ENCODE assay signal across 1 cellular context in the genomic region with DNA sequence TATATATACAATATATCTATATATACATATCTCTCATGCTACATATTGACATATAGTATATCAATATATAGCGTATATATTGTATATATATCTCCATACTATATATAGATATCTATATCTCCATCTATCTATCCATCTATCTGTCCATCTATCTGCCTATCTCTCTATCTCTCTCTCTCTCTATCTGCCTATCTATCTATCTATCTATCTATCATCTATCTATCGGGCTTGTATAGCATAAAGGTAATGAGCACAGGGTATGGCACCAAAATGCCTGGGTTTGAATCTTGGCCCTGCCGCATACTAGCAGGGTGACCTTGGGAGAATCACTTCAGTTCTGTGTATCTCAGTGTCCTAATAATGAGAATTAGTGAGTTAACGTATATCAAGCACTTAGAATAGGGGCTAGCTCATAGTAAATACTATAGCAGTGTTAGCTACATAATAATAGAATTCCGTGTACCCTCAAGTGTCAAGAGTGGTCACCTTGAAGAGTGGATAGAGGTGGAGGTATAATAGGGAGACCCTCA.
TF ChIP-seq lines count a peak whose summit lies in the region.

No MANE protein-coding gene starts in this region.

TF ChIP-seq in K562, 482 proteins besides CTCF, POLR2A, EP300 and RAD21:
- TF ChIP-seq XRCC3 (IDR thresholded peaks at IDR 0.05) = 0 out of 2 replicates have a peak, but pooled peaks have one; percentile 12
- no peak for TF ChIP-seq MTA2 (IDR thresholded peaks at IDR 0.05; ENCODE audit: low read depth)
- no peak for TF ChIP-seq GABPA (tag; conservative IDR thresholded peaks at IDR 0.05; ENCODE audit: low read depth)
- no peak for TF ChIP-seq SRSF9 (IDR thresholded peaks at IDR 0.05; ENCODE audit: borderline replicate concordance, low read depth, low read length)
- no peak for TF ChIP-seq ZBTB17 (CRISPR knock-in tag; IDR thresholded peaks at IDR 0.05)
- TF ChIP-seq, protein P1, sequence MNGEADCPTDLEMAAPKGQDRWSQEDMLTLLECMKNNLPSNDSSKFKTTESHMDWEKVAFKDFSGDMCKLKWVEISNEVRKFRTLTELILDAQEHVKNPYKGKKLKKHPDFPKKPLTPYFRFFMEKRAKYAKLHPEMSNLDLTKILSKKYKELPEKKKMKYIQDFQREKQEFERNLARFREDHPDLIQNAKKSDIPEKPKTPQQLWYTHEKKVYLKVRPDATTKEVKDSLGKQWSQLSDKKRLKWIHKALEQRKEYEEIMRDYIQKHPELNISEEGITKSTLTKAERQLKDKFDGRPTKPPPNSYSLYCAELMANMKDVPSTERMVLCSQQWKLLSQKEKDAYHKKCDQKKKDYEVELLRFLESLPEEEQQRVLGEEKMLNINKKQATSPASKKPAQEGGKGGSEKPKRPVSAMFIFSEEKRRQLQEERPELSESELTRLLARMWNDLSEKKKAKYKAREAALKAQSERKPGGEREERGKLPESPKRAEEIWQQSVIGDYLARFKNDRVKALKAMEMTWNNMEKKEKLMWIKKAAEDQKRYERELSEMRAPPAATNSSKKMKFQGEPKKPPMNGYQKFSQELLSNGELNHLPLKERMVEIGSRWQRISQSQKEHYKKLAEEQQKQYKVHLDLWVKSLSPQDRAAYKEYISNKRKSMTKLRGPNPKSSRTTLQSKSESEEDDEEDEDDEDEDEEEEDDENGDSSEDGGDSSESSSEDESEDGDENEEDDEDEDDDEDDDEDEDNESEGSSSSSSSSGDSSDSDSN (IDR thresholded peaks at IDR 0.05; ENCODE audit: borderline replicate concordance in 1 of 2, low read depth in 2 of 2, low read length in 2 of 2) = no peak
- peak; percentile 87 for TF ChIP-seq GATAD2B (IDR thresholded peaks at IDR 0.05; ENCODE audit: borderline replicate concordance)
- peak; percentile 18 for TF ChIP-seq ADNP (tag; IDR thresholded peaks at IDR 0.05)
- no peak for TF ChIP-seq ARHGAP35 (IDR thresholded peaks at IDR 0.05; ENCODE audit: partially characterized antibody)
- TF ChIP-seq CEBPB (tag; IDR thresholded peaks at IDR 0.05) = no peak
- TF ChIP-seq, protein P2, sequence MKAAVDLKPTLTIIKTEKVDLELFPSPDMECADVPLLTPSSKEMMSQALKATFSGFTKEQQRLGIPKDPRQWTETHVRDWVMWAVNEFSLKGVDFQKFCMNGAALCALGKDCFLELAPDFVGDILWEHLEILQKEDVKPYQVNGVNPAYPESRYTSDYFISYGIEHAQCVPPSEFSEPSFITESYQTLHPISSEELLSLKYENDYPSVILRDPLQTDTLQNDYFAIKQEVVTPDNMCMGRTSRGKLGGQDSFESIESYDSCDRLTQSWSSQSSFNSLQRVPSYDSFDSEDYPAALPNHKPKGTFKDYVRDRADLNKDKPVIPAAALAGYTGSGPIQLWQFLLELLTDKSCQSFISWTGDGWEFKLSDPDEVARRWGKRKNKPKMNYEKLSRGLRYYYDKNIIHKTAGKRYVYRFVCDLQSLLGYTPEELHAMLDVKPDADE (conservative IDR thresholded peaks at IDR 0.05; ENCODE audit: control insufficient read depth, low read depth, low read length) = no peak
- TF ChIP-seq, protein P3, sequence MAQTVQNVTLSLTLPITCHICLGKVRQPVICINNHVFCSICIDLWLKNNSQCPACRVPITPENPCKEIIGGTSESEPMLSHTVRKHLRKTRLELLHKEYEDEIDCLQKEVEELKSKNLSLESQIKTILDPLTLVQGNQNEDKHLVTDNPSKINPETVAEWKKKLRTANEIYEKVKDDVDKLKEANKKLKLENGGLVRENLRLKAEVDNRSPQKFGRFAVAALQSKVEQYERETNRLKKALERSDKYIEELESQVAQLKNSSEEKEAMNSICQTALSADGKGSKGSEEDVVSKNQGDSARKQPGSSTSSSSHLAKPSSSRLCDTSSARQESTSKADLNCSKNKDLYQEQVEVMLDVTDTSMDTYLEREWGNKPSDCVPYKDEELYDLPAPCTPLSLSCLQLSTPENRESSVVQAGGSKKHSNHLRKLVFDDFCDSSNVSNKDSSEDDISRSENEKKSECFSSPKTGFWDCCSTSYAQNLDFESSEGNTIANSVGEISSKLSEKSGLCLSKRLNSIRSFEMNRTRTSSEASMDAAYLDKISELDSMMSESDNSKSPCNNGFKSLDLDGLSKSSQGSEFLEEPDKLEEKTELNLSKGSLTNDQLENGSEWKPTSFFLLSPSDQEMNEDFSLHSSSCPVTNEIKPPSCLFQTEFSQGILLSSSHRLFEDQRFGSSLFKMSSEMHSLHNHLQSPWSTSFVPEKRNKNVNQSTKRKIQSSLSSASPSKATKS (CRISPR knock-in tag; IDR thresholded peaks at IDR 0.05) = no peak
- no peak for TF ChIP-seq MXI1 (IDR thresholded peaks at IDR 0.05; ENCODE audit: low read depth, low read length)
- TF ChIP-seq, protein P4, sequence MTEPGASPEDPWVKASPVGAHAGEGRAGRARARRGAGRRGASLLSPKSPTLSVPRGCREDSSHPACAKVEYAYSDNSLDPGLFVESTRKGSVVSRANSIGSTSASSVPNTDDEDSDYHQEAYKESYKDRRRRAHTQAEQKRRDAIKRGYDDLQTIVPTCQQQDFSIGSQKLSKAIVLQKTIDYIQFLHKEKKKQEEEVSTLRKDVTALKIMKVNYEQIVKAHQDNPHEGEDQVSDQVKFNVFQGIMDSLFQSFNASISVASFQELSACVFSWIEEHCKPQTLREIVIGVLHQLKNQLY (CRISPR knock-in tag; conservative IDR thresholded peaks at IDR 0.05) = no peak
- no peak for TF ChIP-seq HSF4 (CRISPR knock-in tag; IDR thresholded peaks at IDR 0.05; ENCODE audit: borderline replicate concordance)
- 0 out of 2 replicates have a peak, but pooled peaks have one; percentile 19 for TF ChIP-seq MTA3 (IDR thresholded peaks at IDR 0.05; ENCODE audit: borderline replicate concordance)
- TF ChIP-seq GATAD2A (IDR thresholded peaks at IDR 0.05) = no peak
- TF ChIP-seq, protein P5, sequence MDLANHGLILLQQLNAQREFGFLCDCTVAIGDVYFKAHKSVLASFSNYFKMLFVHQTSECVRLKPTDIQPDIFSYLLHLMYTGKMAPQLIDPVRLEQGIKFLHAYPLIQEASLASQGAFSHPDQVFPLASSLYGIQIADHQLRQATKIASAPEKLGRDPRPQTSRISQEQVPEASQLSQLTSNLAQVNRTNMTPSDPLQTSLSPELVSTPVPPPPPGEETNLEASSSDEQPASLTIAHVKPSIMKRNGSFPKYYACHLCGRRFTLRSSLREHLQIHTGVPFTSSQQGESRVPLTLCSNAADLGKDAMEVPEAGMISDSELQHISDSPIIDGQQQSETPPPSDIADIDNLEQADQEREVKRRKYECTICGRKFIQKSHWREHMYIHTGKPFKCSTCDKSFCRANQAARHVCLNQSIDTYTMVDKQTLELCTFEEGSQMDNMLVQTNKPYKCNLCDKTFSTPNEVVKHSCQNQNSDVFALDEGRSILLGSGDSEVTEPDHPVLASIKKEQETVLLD (IDR thresholded peaks at IDR 0.05) = peak; percentile 85; the same call in 1 of the 2 replicates
- no peak for TF ChIP-seq KDM2B (CRISPR knock-in tag; IDR thresholded peaks at IDR 0.05)
- TF ChIP-seq TAF15 (IDR thresholded peaks at IDR 0.05; ENCODE audit: low read depth, low read length) = no peak
- peak; percentile 31 for TF ChIP-seq TAF9B (IDR thresholded peaks at IDR 0.05; ENCODE audit: partially characterized antibody)
- peak; percentile 69 for TF ChIP-seq MTA1 (IDR thresholded peaks at IDR 0.05; ENCODE audit: borderline replicate concordance)
- 0 out of 4 replicates have a peak, but pooled peaks of 1 of the 2 experiments have one; percentile 25 for TF ChIP-seq KDM1A (IDR thresholded peaks at IDR 0.05)
- TF ChIP-seq SRF (CRISPR knock-in tag; IDR thresholded peaks at IDR 0.05) = 0 out of 4 replicates have a peak, but pooled peaks of 1 of the 2 experiments have one; percentile 24
- no peak for TF ChIP-seq TCF7 (IDR thresholded peaks at IDR 0.05; ENCODE audit: borderline replicate concordance)
- peak; percentile 65; the same call in 1 of the 2 replicates for TF ChIP-seq ESRRA (IDR thresholded peaks at IDR 0.05; ENCODE audit: borderline replicate concordance, low read depth)
- TF ChIP-seq ATF7 (IDR thresholded peaks at IDR 0.05) = no peak
- peak; percentile 78 for TF ChIP-seq DACH1 (IDR thresholded peaks at IDR 0.05; ENCODE audit: partially characterized antibody)
- TF ChIP-seq, protein P6, sequence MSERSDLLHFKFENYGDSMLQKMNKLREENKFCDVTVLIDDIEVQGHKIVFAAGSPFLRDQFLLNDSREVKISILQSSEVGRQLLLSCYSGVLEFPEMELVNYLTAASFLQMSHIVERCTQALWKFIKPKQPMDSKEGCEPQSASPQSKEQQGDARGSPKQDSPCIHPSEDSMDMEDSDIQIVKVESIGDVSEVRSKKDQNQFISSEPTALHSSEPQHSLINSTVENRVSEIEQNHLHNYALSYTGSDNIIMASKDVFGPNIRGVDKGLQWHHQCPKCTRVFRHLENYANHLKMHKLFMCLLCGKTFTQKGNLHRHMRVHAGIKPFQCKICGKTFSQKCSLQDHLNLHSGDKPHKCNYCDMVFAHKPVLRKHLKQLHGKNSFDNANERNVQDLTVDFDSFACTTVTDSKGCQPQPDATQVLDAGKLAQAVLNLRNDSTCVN (CRISPR knock-in tag; IDR thresholded peaks at IDR 0.05) = no peak
- peak in 1 of 2 experiments; percentile 54 for TF ChIP-seq NCOA2 (IDR thresholded peaks at IDR 0.05; ENCODE audit: partially characterized antibody in 2 of 2)
- no peak for TF ChIP-seq KLF6 (CRISPR knock-in tag; IDR thresholded peaks at IDR 0.05; ENCODE audit: borderline replicate concordance)
- TF ChIP-seq MEF2A (IDR thresholded peaks at IDR 0.05; ENCODE audit: control insufficient read depth, low read depth, low read length) = no peak
- TF ChIP-seq RFX5 (IDR thresholded peaks at IDR 0.05; ENCODE audit: low read depth, low read length) = no peak
- TF ChIP-seq, protein P7, sequence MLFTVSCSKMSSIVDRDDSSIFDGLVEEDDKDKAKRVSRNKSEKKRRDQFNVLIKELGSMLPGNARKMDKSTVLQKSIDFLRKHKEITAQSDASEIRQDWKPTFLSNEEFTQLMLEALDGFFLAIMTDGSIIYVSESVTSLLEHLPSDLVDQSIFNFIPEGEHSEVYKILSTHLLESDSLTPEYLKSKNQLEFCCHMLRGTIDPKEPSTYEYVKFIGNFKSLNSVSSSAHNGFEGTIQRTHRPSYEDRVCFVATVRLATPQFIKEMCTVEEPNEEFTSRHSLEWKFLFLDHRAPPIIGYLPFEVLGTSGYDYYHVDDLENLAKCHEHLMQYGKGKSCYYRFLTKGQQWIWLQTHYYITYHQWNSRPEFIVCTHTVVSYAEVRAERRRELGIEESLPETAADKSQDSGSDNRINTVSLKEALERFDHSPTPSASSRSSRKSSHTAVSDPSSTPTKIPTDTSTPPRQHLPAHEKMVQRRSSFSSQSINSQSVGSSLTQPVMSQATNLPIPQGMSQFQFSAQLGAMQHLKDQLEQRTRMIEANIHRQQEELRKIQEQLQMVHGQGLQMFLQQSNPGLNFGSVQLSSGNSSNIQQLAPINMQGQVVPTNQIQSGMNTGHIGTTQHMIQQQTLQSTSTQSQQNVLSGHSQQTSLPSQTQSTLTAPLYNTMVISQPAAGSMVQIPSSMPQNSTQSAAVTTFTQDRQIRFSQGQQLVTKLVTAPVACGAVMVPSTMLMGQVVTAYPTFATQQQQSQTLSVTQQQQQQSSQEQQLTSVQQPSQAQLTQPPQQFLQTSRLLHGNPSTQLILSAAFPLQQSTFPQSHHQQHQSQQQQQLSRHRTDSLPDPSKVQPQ (CRISPR knock-in tag; IDR thresholded peaks at IDR 0.05; ENCODE audit: borderline replicate concordance) = no peak
- TF ChIP-seq GATA2 (CRISPR knock-in tag; IDR thresholded peaks at IDR 0.05) = peak; percentile 65
